ENCODE assay signal across 8 cellular contexts in the genomic region with DNA sequence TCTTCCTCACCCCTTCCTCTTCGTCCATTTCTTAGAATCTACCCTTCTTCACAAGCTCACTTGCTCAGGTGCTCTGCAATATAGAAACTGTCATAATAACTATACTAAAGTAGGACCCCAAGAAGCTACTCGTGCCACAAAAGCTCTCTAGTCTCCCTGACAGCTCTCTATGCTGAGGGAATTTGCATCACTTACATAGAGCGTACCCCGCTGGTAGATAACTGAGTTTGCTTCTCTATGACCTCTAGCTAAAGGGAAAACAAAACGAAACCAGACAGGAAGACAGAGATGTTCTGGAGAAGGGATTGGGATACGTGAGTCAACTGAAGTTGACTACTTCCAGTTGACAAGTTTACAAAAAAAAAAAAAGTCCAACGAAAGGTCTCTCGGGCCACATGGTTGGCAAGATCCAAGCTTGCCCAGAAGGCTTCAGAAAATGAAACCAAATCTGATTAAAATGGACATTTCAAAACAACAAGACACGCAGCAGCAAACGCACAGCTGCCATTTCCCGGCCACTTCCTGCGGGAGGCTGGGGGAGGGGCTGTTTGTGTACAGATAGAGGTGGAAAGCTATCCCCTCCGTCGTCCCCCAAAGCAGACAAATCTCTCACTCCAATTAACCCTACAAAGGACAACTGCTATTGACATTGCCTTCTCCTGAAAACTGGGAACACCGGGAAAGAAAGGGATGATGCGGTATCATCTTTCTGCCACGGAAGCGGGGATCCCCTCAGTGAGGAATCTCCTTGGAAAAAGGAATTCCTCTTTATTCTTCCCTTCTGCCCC. TPM values are rescaled to one million over a fixed set of nuclear protein-coding genes. Genes with fewer than 3 reads are reported as not detected.
DNase-seq lines count a peak whose midpoint lies in the region; ATAC-seq and TF ChIP-seq lines count a peak whose summit lies in the region.

No MANE protein-coding gene starts in this region.

- peak overlapping the region; percentile 86 to 99 (median 89) for H3K4me2 ChIP-seq in BLaER1 treated with 17β-estradiol and CSF1 and Interleukin-3, amounts not matched to agents 10 nM and 100 nM
- H3K4me2 ChIP-seq in GM23248 (ENCODE audit: unreplicated experiment): peak overlapping the region; percentile 93
- H3K4me2 ChIP-seq in PC-3 (ENCODE audit: low read length): peak overlapping the region; percentile 87

- H3K27me3 Mint-ChIP-seq in naive thymus-derived CD8-positive, alpha-beta T cell: no peaks in the 10 kb centered on the region

- no peaks in the 10 kb centered on the region for H3K9me3 ChIP-seq in BLaER1 treated with 17β-estradiol and CSF1 and Interleukin-3, amounts not matched to agents 10 nM and 100 nM (replicated peaks in 1 of 11)
- H3K9me3 ChIP-seq in GM23248 (ENCODE audit: low read depth) (no peaks in the 10 kb centered on the region), PC-3 (ENCODE audit: low read length) (no peaks in the 10 kb centered on the region), thymus (ENCODE audit: control insufficient read depth) (no peaks in the 10 kb centered on the region)

- POLR2A ChIA-PET in PC-3 (lab: Charles Lee; ENCODE audit: unreplicated experiment): no interaction called here
- POLR2A ChIA-PET in naive thymus-derived CD8-positive, alpha-beta T cell (lab: Charles Lee): interaction anchor here (0.5 to 11.5 kb wide), 40 partner anchors 8 to 1115 kb away, joined by 3 to 218 read pairs (median 4); a partner anchor contains a TSS

- DNase-seq in GM23248 (peak; percentile 83), PC-3 (peak; percentile 30), fibroblast of peridontal ligament (ENCODE audit: extremely low read depth) (peak; percentile 87), NCI-H1048 (lab: John Stamatoyannopoulos, UW) (no peak)
- peak; percentile 33 for DNase-seq in activated T-helper 9 cell treated with anti-CD3 and anti-CD28 coated beads, Interleukin-2, amount 50 U/mL, for 16 hours (ENCODE audit: low read depth)
- DNase-seq in naive thymus-derived CD8-positive, alpha-beta T cell: peak; percentile 50 to 85 (median 71)

- H4K20me1 ChIP-seq in BLaER1 treated with 17β-estradiol and CSF1 and Interleukin-3, amounts not matched to agents 10 nM and 100 nM: peaks cover 44 to 91% (median 63%) of the 10 kb centered on the region in 11 experiments; a peak in 21 of 22 replicates
- 0 out of 2 replicates have a peak, but pooled peaks cover 5% of the 10 kb centered on the region for H4K20me1 ChIP-seq in GM23248 (ENCODE audit: insufficient read depth)
- peaks cover 6% of the 10 kb centered on the region; the same call in 1 of the 2 replicates for H4K20me1 ChIP-seq in PC-3 (ENCODE audit: low read length)

- CTCF ChIA-PET in PC-3 (lab: Charles Lee): interaction anchor here (0.7 to 2.1 kb wide), 4 partner anchors 8 to 372 kb away, joined by 3 to 15 read pairs (median 4); no protein-coding TSS in a partner anchor

- H3K4me3 Mint-ChIP-seq in naive thymus-derived CD8-positive, alpha-beta T cell: peak overlapping the region; percentile 83 to 99 (median 93)

- H3F3A ChIP-seq in GM23248 (ENCODE audit: insufficient read depth) (peaks cover 53% of the 10 kb centered on the region), PC-3 (ENCODE audit: low read length, unreplicated experiment) (no peaks in the 10 kb centered on the region)

- BruUV-seq in PC-3 (replicated peaks; lab: Mats Ljungman, UMichigan): TSS peak; percentile 26

- WGBS in GM23248 (ENCODE audit: low coverage in 1 of 2, low lambda C conversion rate in 2 of 2, missing lambda C conversion rate in 2 of 2), 2 experiments: 0% methylated on average over 18 of the region's 18 CpGs
- under 1% methylated on average over 18 of the region's 18 CpGs for WGBS in thymus

- H3K4me3 ChIP-seq in BLaER1 treated with 17β-estradiol and CSF1 and Interleukin-3, amounts not matched to agents 10 nM and 100 nM: peak overlapping the region; percentile 91 to 100 (median 99)
- H3K4me3 ChIP-seq in GM23248: peak overlapping the region; percentile 84
- peak overlapping the region; percentile 99 for H3K4me3 ChIP-seq in PC-3 (ENCODE audit: low read length)
- peak overlapping the region; percentile 100 for H3K4me3 ChIP-seq in thymus (ENCODE audit: low read length)

- intact Hi-C loops in PC-3 (cut with micrococcal nuclease): no loop called here

- H3K9me2 ChIP-seq in GM23248 (ENCODE audit: insufficient read depth): no peaks in the 10 kb centered on the region
- H3K9me2 ChIP-seq in PC-3 (replicated peaks; ENCODE audit: low read length): no peaks in the 10 kb centered on the region

- peaks cover 32 to 81% (median 76%) of the 10 kb centered on the region in 4 donors for H3K4me1 Mint-ChIP-seq in naive thymus-derived CD8-positive, alpha-beta T cell

- no peaks in the 10 kb centered on the region for H3K9me3 Mint-ChIP-seq in naive thymus-derived CD8-positive, alpha-beta T cell

- TF ChIP-seq CTCF in PC-3 (conservative IDR thresholded peaks at IDR 0.05; ENCODE audit: low read depth, low read length): no peak

- H3K4me1 ChIP-seq in BLaER1 treated with 17β-estradiol and CSF1 and Interleukin-3, amounts not matched to agents 10 nM and 100 nM: peaks cover 61 to 76% (median 64%) of the 10 kb centered on the region in 10 experiments
- H3K4me1 ChIP-seq in GM23248 (ENCODE audit: insufficient read depth) (peaks cover 50% of the 10 kb centered on the region), PC-3 (ENCODE audit: insufficient read depth, low read length) (peaks cover 33% of the 10 kb centered on the region), thymus (ENCODE audit: control insufficient read depth, insufficient read depth, low read length) (peaks cover 35% of the 10 kb centered on the region)

- in situ Hi-C loops in GM23248 (cut with MboI): no loop called here

- H3K79me2 ChIP-seq in GM23248 (ENCODE audit: insufficient read depth): peaks cover 100% of the 10 kb centered on the region
- H3K79me2 ChIP-seq in PC-3 (ENCODE audit: low read length): peaks cover 92% of the 10 kb centered on the region

- H3K27me3 ChIP-seq in BLaER1 treated with 17β-estradiol and CSF1 and Interleukin-3, amounts not matched to agents 10 nM and 100 nM: no peaks in the 10 kb centered on the region
- no peaks in the 10 kb centered on the region for H3K27me3 ChIP-seq in GM23248 (replicated peaks; ENCODE audit: insufficient read depth)
- no peaks in the 10 kb centered on the region for H3K27me3 ChIP-seq in PC-3 (ENCODE audit: low read length)
- H3K27me3 ChIP-seq in thymus (ENCODE audit: control insufficient read depth, insufficient read depth): no peaks in the 10 kb centered on the region

- peaks cover 23 to 41% (median 30%) of the 10 kb centered on the region in 11 experiments; a peak in 21 of 22 replicates for H3K36me3 ChIP-seq in BLaER1 treated with 17β-estradiol and CSF1 and Interleukin-3, amounts not matched to agents 10 nM and 100 nM
- peaks cover 20% of the 10 kb centered on the region for H3K36me3 ChIP-seq in GM23248 (ENCODE audit: low read depth)
- H3K36me3 ChIP-seq in PC-3 (ENCODE audit: low read depth, low read length): peaks cover 10% of the 10 kb centered on the region; the same call in 1 of the 2 replicates
- H3K36me3 ChIP-seq in thymus (ENCODE audit: control insufficient read depth, insufficient read depth): peaks cover 15% of the 10 kb centered on the region

- H3K36me3 Mint-ChIP-seq in naive thymus-derived CD8-positive, alpha-beta T cell: peaks cover 0 to 33% (median 9%) of the 10 kb centered on the region in 3 donors

- peak overlapping the region; percentile 93 to 100 (median 99) for H3K27ac ChIP-seq in BLaER1 treated with 17β-estradiol and CSF1 and Interleukin-3, amounts not matched to agents 10 nM and 100 nM
- H3K27ac ChIP-seq in GM23248: peak overlapping the region; percentile 83
- H3K27ac ChIP-seq in PC-3 (ENCODE audit: low read length): peak overlapping the region; percentile 53
- H3K27ac ChIP-seq in thymus (ENCODE audit: low read depth): peak overlapping the region; percentile 86

- peak overlapping the region; percentile 89 to 97 (median 95) for H3K27ac Mint-ChIP-seq in naive thymus-derived CD8-positive, alpha-beta T cell

- peak overlapping the region; percentile 97 to 100 (median 98) for H3K9ac ChIP-seq in BLaER1 treated with 17β-estradiol and CSF1 and Interleukin-3, amounts not matched to agents 10 nM and 100 nM
- H3K9ac ChIP-seq in GM23248: peak overlapping the region; percentile 93
- peak overlapping the region; percentile 96 for H3K9ac ChIP-seq in PC-3 (ENCODE audit: low read length)

- H2AFZ ChIP-seq in GM23248: peak overlapping the region; percentile 61
- peak overlapping the region; percentile 85 for H2AFZ ChIP-seq in PC-3 (ENCODE audit: low read length)

- no peak; the same call in 1 of the 2 replicates for ATAC-seq in PC-3
- ATAC-seq in naive thymus-derived CD8-positive, alpha-beta T cell: peak; percentile 35 to 65

RNA-seq across cellular contexts. Expression of a gene that starts 1.3 kb away (rescaled TPM):
- total RNA-seq in GM23248 (2014; rRNA removed; shearing (Covaris generic)): 13.0 and 24.7 TPM in 2 replicates
- polyA plus RNA-seq in GM23248 (2016; fragmentation: Nextera tagmentation; extraction: Ambion mirVana): 19.0 and 23.2 TPM in 2 replicates
- total RNA-seq in PC-3 (2014; rRNA removed): 33.8 and 43.0 TPM in 2 replicates
- 100 to 1,000 TPM; 198 to 202 TPM for total RNA-seq in naive thymus-derived CD8-positive, alpha-beta T cell
- 10 to 100 TPM; 14.3 to 29.5 (median 24.1) TPM for polyA plus RNA-seq in naive thymus-derived CD8-positive, alpha-beta T cell
- polyA plus RNA-seq in thymus: 29.8 TPM

RNA-seq across cellular contexts. Expression of a gene that starts 16.9 kb away (rescaled TPM):
- total RNA-seq in GM23248 (2014; rRNA removed; shearing (Covaris generic)): 456 and 505 TPM in 2 replicates
- polyA plus RNA-seq in GM23248 (2016; fragmentation: Nextera tagmentation; extraction: Ambion mirVana): 826 and 857 TPM in 2 replicates
- 981 and 1,046 TPM in 2 replicates for total RNA-seq in PC-3 (2014; rRNA removed)
- 100 to 1,000 TPM; 269 to 285 TPM for total RNA-seq in naive thymus-derived CD8-positive, alpha-beta T cell
- 100 to 1,000 TPM; 724 to 879 (median 771) TPM for polyA plus RNA-seq in naive thymus-derived CD8-positive, alpha-beta T cell
- polyA plus RNA-seq in thymus: 263 TPM

RNA-seq across cellular contexts. Expression of a gene that starts 59.2 kb away (rescaled TPM):
- 79.9 and 89.2 TPM in 2 replicates for total RNA-seq in GM23248 (2014; rRNA removed; shearing (Covaris generic))
- polyA plus RNA-seq in GM23248 (2016; fragmentation: Nextera tagmentation; extraction: Ambion mirVana) (237 and 245 TPM in 2 replicates), thymus (161 TPM)
- 165 and 172 TPM in 2 replicates for total RNA-seq in PC-3 (2014; rRNA removed)
- total RNA-seq in naive thymus-derived CD8-positive, alpha-beta T cell: 100 to 1,000 TPM; 179 to 197 TPM
- polyA plus RNA-seq in naive thymus-derived CD8-positive, alpha-beta T cell: 100 to 1,000 TPM; 229 to 236 (median 234) TPM
